Comparison of ENCODE assay signal across 1 cellular context in genomic region chr1:12539705-12540579, GRCh38.
A peak's percentile ranks its signal among the peaks of the same experiment; 100 is the strongest.
TF ChIP-seq lines count a peak whose summit lies in the region.

No MANE protein-coding gene starts in this region.

TF ChIP-seq in K562, 482 proteins besides CTCF, POLR2A, EP300 and RAD21 (continued from another document):
- TF ChIP-seq PATZ1 (CRISPR knock-in tag; IDR thresholded peaks at IDR 0.05; ENCODE audit: borderline replicate concordance) (no peak), ZNF449 (CRISPR knock-in tag; IDR thresholded peaks at IDR 0.05) (no peak), ADNP (tag; IDR thresholded peaks at IDR 0.05) (peak; percentile 72; the same call in 1 of the 2 replicates), ZNF253 (CRISPR knock-in tag; conservative IDR thresholded peaks at IDR 0.05) (no peak), BMI1 (IDR thresholded peaks at IDR 0.05; ENCODE audit: low read length) (no peak), DPF2 (IDR thresholded peaks at IDR 0.05) (peak; percentile 23; the same call in 1 of the 2 replicates), KDM1A (IDR thresholded peaks at IDR 0.05) (peak; percentile 82 to 84; a peak in 3 of 4 replicates), HDAC2 (IDR thresholded peaks at IDR 0.05) (peak; percentile 70), GABPB1 (CRISPR knock-in tag; IDR thresholded peaks at IDR 0.05) (no peak), TAF1 (IDR thresholded peaks at IDR 0.05; ENCODE audit: control insufficient read depth, extremely low read depth, insufficient read depth, low read length, severe bottlenecking) (no peak), ZKSCAN8 (CRISPR knock-in tag; IDR thresholded peaks at IDR 0.05) (no peak), ZNF121 (CRISPR knock-in tag; conservative IDR thresholded peaks at IDR 0.05) (peak; percentile 100), GATAD2A (IDR thresholded peaks at IDR 0.05) (0 out of 2 replicates have a peak, but pooled peaks have one; percentile 15), SMARCA5 (IDR thresholded peaks at IDR 0.05) (peak; percentile 88; the same call in 1 of the 2 replicates), ZEB2 (IDR thresholded peaks at IDR 0.05) (no peak), JUND (IDR thresholded peaks at IDR 0.05; ENCODE audit: borderline replicate concordance, low read depth, low read length) (peak; percentile 29; the same call in 1 of the 2 replicates), JUND (tag; IDR thresholded peaks at IDR 0.05; ENCODE audit: borderline replicate concordance, low read depth, low read length) (no peak), TFAP4 (CRISPR knock-in tag; IDR thresholded peaks at IDR 0.05; ENCODE audit: borderline replicate concordance) (0 out of 2 replicates have a peak, but pooled peaks have one; percentile 10), MNT (conservative IDR thresholded peaks at IDR 0.05) (no peak), E2F1 (CRISPR knock-in tag; IDR thresholded peaks at IDR 0.05) (no peak), TRIM25 (IDR thresholded peaks at IDR 0.05; ENCODE audit: borderline replicate concordance) (no peak), JUNB (CRISPR knock-in tag; conservative IDR thresholded peaks at IDR 0.05) (no peak), ARNT (IDR thresholded peaks at IDR 0.05) (peak in 1 of 2 experiments; percentile 43; a peak in 1 of 4 replicates), CEBPG (CRISPR knock-in tag; IDR thresholded peaks at IDR 0.05) (0 out of 2 replicates have a peak, but pooled peaks have one; percentile 24), CEBPG (tag; conservative IDR thresholded peaks at IDR 0.05 in 1 of 2, IDR thresholded peaks at IDR 0.05 in 1 of 2) (no peak), MYBL2 (IDR thresholded peaks at IDR 0.05; ENCODE audit: low read depth) (no peak), MYBL2 (CRISPR knock-in tag; IDR thresholded peaks at IDR 0.05; ENCODE audit: borderline replicate concordance) (no peak), CREM (IDR thresholded peaks at IDR 0.05; ENCODE audit: low read depth) (peak; percentile 49; the same call in 1 of the 2 replicates), YY1 (IDR thresholded peaks at IDR 0.05; ENCODE audit: borderline replicate concordance in 1 of 3, control insufficient read depth in 1 of 3, extremely low read depth in 1 of 3, insufficient read depth in 3 of 3, insufficient read length in 1 of 3, insufficient replicate concordance in 2 of 3, low read depth in 1 of 3, low read length in 2 of 3) (peak in 1 of 3 experiments; percentile 9), HDAC1 (IDR thresholded peaks at IDR 0.05) (no peak), MEF2A (IDR thresholded peaks at IDR 0.05; ENCODE audit: control insufficient read depth, low read depth, low read length) (no peak), ZNF316 (IDR thresholded peaks at IDR 0.05) (no peak), ZNF408 (CRISPR knock-in tag; IDR thresholded peaks at IDR 0.05; ENCODE audit: low read depth) (no peak), BCOR (IDR thresholded peaks at IDR 0.05) (peak; percentile 97), KLF16 (IDR thresholded peaks at IDR 0.05) (0 out of 2 replicates have a peak, but pooled peaks have one; percentile 11)
